Comparison of ENCODE assay signal across 8 cellular contexts in the genomic region with DNA sequence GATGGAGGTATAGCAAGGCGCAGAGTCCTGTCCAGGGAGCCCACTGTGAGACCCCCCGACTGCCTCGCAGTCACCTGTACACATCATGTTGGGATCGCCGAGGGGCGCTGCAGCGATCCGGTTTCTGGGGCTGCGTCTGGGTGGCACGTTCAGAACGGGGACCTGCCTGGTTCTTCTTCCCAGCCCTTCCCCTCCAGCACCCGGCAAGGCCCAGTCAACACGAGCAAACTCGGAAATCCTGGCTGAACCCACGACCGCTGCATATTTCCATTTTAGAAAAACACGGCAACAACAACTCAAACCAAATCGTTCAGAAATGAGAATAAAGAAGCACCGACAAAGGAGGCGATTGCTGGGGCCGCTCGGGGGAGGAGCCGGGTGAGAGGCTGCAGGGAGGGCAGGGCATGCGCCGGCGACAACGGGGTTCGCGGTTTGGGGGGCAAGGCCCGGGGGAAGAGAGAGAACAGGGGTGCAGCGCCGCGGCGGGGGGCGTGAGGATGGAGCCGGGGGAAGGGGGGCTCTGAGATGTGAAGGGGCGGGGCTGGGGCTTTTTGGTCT. TPM values are rescaled to one million over a fixed set of nuclear protein-coding genes. Genes with fewer than 3 reads are reported as not detected.
A peak's percentile ranks its signal among the peaks of the same experiment; 100 is the strongest.
DNase-seq lines count a peak whose midpoint lies in the region; ATAC-seq and TF ChIP-seq lines count a peak whose summit lies in the region.

No MANE protein-coding gene starts in this region.

- in situ Hi-C loops in KBM-7 (cut with MboI; ENCODE audit: low pct_unique_long_range_greater_than_20kb, low sequenced_read_pairs): no loop called here

- peaks cover 6% of the 10 kb centered on the region for H3K9me3 Mint-ChIP-seq in mesothelial cell of epicardium
- no peaks in the 10 kb centered on the region for H3K9me3 Mint-ChIP-seq in stimulated activated memory B cell treated with anti-CD40 and anti-IgM and Interleukin-4, amounts not matched to agents 10 μg/mL and 1 μg/mL and 100 μg/mL, for 72 hours

- TF ChIP-seq CTCF in mesothelial cell of epicardium (IDR thresholded peaks at IDR 0.05; ENCODE audit: unreplicated experiment): no peak

- peaks cover 7% of the 10 kb centered on the region for H3K36me3 Mint-ChIP-seq in mesothelial cell of epicardium
- H3K36me3 Mint-ChIP-seq in stimulated activated memory B cell treated with anti-CD40 and anti-IgM and Interleukin-4, amounts not matched to agents 10 μg/mL and 1 μg/mL and 100 μg/mL, for 72 hours: peaks cover 6% of the 10 kb centered on the region

- H3K4me1 Mint-ChIP-seq in mesothelial cell of epicardium: peaks cover 11% of the 10 kb centered on the region
- H3K4me1 Mint-ChIP-seq in stimulated activated memory B cell treated with anti-CD40 and anti-IgM and Interleukin-4, amounts not matched to agents 10 μg/mL and 1 μg/mL and 100 μg/mL, for 72 hours: peaks cover 21% of the 10 kb centered on the region

- DNase-seq in NCI-H1417 (lab: John Stamatoyannopoulos, UW) (peak in 2 of 3 experiments; percentile 41 to 66), NCI-H1417 treated with DMSO at 0.1 percent for 48 hours (lab: John Stamatoyannopoulos, UW) (no peak), KBM-7 (peak; percentile 36), mesothelial cell of epicardium (ENCODE audit: low spot score in 2 of 2, unreplicated experiment in 2 of 2) (peak; percentile 32 to 50), NK-92 (lab: John Stamatoyannopoulos, UW; ENCODE audit: unreplicated experiment) (no peak)
- DNase-seq in activated CD4-positive, alpha-beta T cell treated with anti-CD3 and anti-CD28 coated beads, Interleukin-2, amount 50 U/mL, for 48 hours: peak; percentile 50 to 61
- DNase-seq in effector CD8-positive, alpha-beta T cell (lab: John Stamatoyannopoulos, UW): peak; percentile 51

- H3K27ac Mint-ChIP-seq in mesothelial cell of epicardium: peak overlapping the region; percentile 96
- peak overlapping the region; percentile 84 for H3K27ac Mint-ChIP-seq in stimulated activated memory B cell treated with anti-CD40 and anti-IgM and Interleukin-4, amounts not matched to agents 10 μg/mL and 1 μg/mL and 100 μg/mL, for 72 hours

- peaks cover 9% of the 10 kb centered on the region for H3K27me3 Mint-ChIP-seq in mesothelial cell of epicardium (ENCODE audit: low read depth)
- H3K27me3 Mint-ChIP-seq in stimulated activated memory B cell treated with anti-CD40 and anti-IgM and Interleukin-4, amounts not matched to agents 10 μg/mL and 1 μg/mL and 100 μg/mL, for 72 hours: no peaks in the 10 kb centered on the region

- H3K4me3 Mint-ChIP-seq in mesothelial cell of epicardium: peak overlapping the region; percentile 97
- H3K4me3 Mint-ChIP-seq in stimulated activated memory B cell treated with anti-CD40 and anti-IgM and Interleukin-4, amounts not matched to agents 10 μg/mL and 1 μg/mL and 100 μg/mL, for 72 hours: peak overlapping the region; percentile 87

- ATAC-seq in stimulated activated memory B cell treated with anti-CD40 and anti-IgM and Interleukin-4, amounts not matched to agents 10 μg/mL and 1 μg/mL and 100 μg/mL, for 72 hours: peak; percentile 59

RNA-seq across cellular contexts. Expression of a gene that starts 0.6 kb away (rescaled TPM):
- 47.6 to 50.0 TPM (median 48.9 TPM) in 3 replicates for total RNA-seq in mesothelial cell of epicardium

RNA-seq across cellular contexts. Expression of a gene that starts 0.7 kb away (rescaled TPM):
- 0.18 to 0.47 TPM (median 0.22 TPM) in 3 replicates for total RNA-seq in mesothelial cell of epicardium

RNA-seq across cellular contexts. Expression of a gene that starts 27.6 kb away (rescaled TPM):
- total RNA-seq in mesothelial cell of epicardium: 143 to 146 TPM (median 146 TPM) in 3 replicates

RNA-seq across cellular contexts. Expression of a gene that starts 42.5 kb away (rescaled TPM):
- 84.0 to 88.6 TPM (median 84.3 TPM) in 3 replicates for total RNA-seq in mesothelial cell of epicardium

RNA-seq across cellular contexts. Expression of a gene that starts 46.6 kb away (rescaled TPM):
- total RNA-seq in mesothelial cell of epicardium: 0.34 TPM in 1 of 3 replicates, not detected in the others

Comparison
In these comparisons a context has a peak if more than half of its experiments do, and no peak if none do; other contexts are left out.
1. DNase-seq: peak in NCI-H1417 (2 of 3), KBM-7 (single experiment), activated CD4-positive, alpha-beta T cell treated with anti-CD3 and anti-CD28 coated beads, Interleukin-2, amount 50 U/mL, for 48 hours (2 of 2), effector CD8-positive, alpha-beta T cell (single experiment) and mesothelial cell of epicardium (2 of 2); none in NCI-H1417 treated with DMSO at 0.1 percent for 48 hours (single experiment) and NK-92 (single experiment).